30 cellular contexts compared by ENCODE assay signal in the genomic region with DNA sequence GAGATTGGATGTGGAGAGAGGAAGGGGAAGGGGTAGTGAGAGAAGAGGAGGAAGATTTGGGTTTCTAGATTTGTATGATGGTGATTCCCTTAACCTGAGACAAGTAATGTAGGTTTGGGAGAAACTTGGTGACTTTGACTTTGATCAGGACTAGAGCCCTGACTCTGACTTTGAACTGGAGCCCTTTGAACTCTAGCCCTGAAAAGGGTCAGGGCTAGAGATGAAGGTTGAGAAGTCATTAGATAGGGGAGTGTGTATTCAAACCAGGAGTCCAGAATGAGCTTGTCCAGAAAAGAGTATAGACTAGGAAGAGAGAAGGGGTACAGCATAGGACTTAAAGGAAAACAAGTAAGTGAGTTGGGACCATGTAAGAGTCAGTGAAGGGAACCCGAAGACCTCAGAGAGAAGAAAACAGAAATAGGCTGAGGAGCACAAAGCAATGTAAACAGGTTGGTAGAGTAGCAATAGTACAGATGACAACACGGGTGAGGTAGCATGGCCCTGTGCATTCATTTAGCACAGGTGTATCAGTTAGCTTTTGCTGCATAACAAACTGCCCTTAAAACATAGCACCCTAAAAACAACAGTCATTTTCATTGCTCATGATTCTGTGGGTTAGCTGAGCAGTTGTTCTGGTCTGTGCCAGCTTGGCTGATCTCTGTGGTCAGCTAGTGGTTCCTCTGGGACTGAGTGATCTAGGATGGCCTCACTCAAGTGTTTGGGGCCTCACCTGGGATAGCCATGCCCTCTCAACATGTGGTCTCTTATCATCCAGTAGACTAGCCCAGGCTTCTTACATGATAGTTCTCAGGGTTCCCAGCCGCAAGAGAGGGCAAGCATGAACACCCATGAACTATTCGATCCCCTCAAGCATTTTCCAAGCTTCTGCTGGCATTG. TPM values are rescaled to one million over a fixed set of nuclear protein-coding genes. Genes with fewer than 3 reads are reported as not detected.
DNase-seq lines count a peak whose midpoint lies in the region; ATAC-seq, FAIRE-seq and TF ChIP-seq lines count a peak whose summit lies in the region.
"Had no signal": no experiment of that assay in that cellular context is flagged by ENCODE, and none has a peak within 500 bp of the region (broad histone marks: within the 10 kb centered on the region; RNA-seq: fewer than 3 reads in every experiment).

No MANE protein-coding gene starts in this region.

- H3K9ac ChIP-seq in kidney (ENCODE audit: low read length in 2 of 2): no peak overlapping the region

- H3K4me3 ChIP-seq in cardiac muscle cell: no peak overlapping the region
- no peak overlapping the region for H3K4me3 ChIP-seq in left ventricle myocardium inferior
- no peak overlapping the region for H3K4me3 ChIP-seq in kidney (ENCODE audit: low read length in 2 of 2)
- H3K4me3 ChIP-seq: GM23338, HAP-1, SJSA1 had no signal

- peaks cover 2% of the 10 kb centered on the region for H3K27me3 Mint-ChIP-seq in glutamatergic neuron (ENCODE audit: unreplicated experiment)

- no peaks in the 10 kb centered on the region for H3K36me3 ChIP-seq in cardiac muscle cell
- no peaks in the 10 kb centered on the region for H3K36me3 ChIP-seq in left ventricle myocardium inferior
- no peaks in the 10 kb centered on the region for H3K36me3 ChIP-seq in kidney (ENCODE audit: control insufficient read depth in 1 of 2, insufficient read depth in 2 of 2, low read length in 2 of 2)
- H3K36me3 ChIP-seq: BE2C, HAP-1, SJSA1 had no signal

- TF ChIP-seq CTCF in cardiac muscle cell (IDR thresholded peaks at IDR 0.05; ENCODE audit: low read depth, low read length) (no peak), left ventricle myocardium inferior (IDR thresholded peaks at IDR 0.05; ENCODE audit: borderline replicate concordance) (no peak), kidney (IDR thresholded peaks at IDR 0.05; ENCODE audit: borderline replicate concordance, extremely low read depth, insufficient read depth) (no peak), glutamatergic neuron (IDR thresholded peaks at IDR 0.05; ENCODE audit: partially characterized antibody, unreplicated experiment) (no peak)

- FAIRE-seq in kidney (lab: Jason Lieb, UNC): no peak
- FAIRE-seq: GM18507, HTR-8/SVneo had no signal

- H3K4me3 Mint-ChIP-seq in glutamatergic neuron (ENCODE audit: unreplicated experiment): no peak overlapping the region
- H3K4me3 Mint-ChIP-seq: CD14-positive monocyte; CD8-positive, alpha-beta memory T cell; GM23338 had no signal

- DNase-seq in cardiac muscle cell (ENCODE audit: low read depth in 1 of 2, low spot score in 1 of 2) (no peak), left ventricle myocardium inferior (no peak), kidney (no peak), myocyte (ENCODE audit: low read depth) (peak; percentile 58), AG20443 (ENCODE audit: low spot score) (no peak), glutamatergic neuron (no peak)
- DNase-seq in activated CD8-positive, alpha-beta memory T cell treated with anti-CD3 and anti-CD28 coated beads, Interleukin-2, amount 50 U/mL, for 48 hours: no peak
- DNase-seq: BE2C; CD8-positive, alpha-beta memory T cell; DMS153; DND-41; KG1; NCI-H1048; NCI-H1417; NCI-H1694; NCI-H2029 treated with DMSO at 0.1 percent for 48 hours; NCI-H446 treated with DMSO at 0.1 percent for 48 hours; NCI-H526; NCI-H82; NK-92 treated with Interleukin-12 subunit alpha and Interleukin-12 subunit beta, amount 100 ng/mL, for 24 hours; Right ventricle myocardium superior; RPMI8226 had no signal

- H3K4me1 ChIP-seq in cardiac muscle cell (ENCODE audit: low read depth): peaks cover 60% of the 10 kb centered on the region
- H3K4me1 ChIP-seq in left ventricle myocardium inferior: peaks cover 19% of the 10 kb centered on the region
- peaks cover 36 to 40% of the 10 kb centered on the region in 2 donors for H3K4me1 ChIP-seq in kidney (ENCODE audit: control insufficient read depth in 1 of 2, insufficient read depth in 1 of 2, low read depth in 1 of 2, low read length in 2 of 2)
- H3K4me1 ChIP-seq: BE2C, SJSA1 had no signal

- peaks cover 2% of the 10 kb centered on the region for H3K9me3 Mint-ChIP-seq in glutamatergic neuron (ENCODE audit: unreplicated experiment)

- H3K27ac ChIP-seq in cardiac muscle cell (peak overlapping the region; percentile 49), left ventricle myocardium inferior (replicated peaks) (no peak overlapping the region), kidney (ENCODE audit: low read depth in 2 of 2, low read length in 2 of 2) (peak overlapping the region; percentile 10 to 62)
- H3K27ac ChIP-seq: 22Rv1, SJSA1 had no signal

- intact Hi-C loops in left ventricle myocardium inferior (cut with micrococcal nuclease) (no loop called here), kidney (cut with DNase I) (no loop called here)

- ATAC-seq in HG03469 (IDR thresholded peaks at IDR 0.05; ENCODE audit: unreplicated experiment): no peak
- ATAC-seq: GM23338 had no signal

- H3K9me3 ChIP-seq in cardiac muscle cell (ENCODE audit: low read depth) (no peaks in the 10 kb centered on the region), left ventricle myocardium inferior (replicated peaks) (no peaks in the 10 kb centered on the region), kidney (ENCODE audit: control insufficient read depth in 1 of 2, low read length in 2 of 2) (no peaks in the 10 kb centered on the region)
- H3K9me3 ChIP-seq: BE2C, HAP-1 had no signal

- H3K27ac Mint-ChIP-seq in glutamatergic neuron (ENCODE audit: unreplicated experiment): no peak overlapping the region
- H3K27ac Mint-ChIP-seq: CD8-positive, alpha-beta memory T cell; GM23338 had no signal

- H3K27me3 ChIP-seq in cardiac muscle cell: no peaks in the 10 kb centered on the region
- H3K27me3 ChIP-seq in left ventricle myocardium inferior (ENCODE audit: low read depth): no peaks in the 10 kb centered on the region
- H3K27me3 ChIP-seq: BE2C, SJSA1 had no signal

- H3K36me3 Mint-ChIP-seq in glutamatergic neuron (ENCODE audit: unreplicated experiment): peaks cover 6% of the 10 kb centered on the region
- H3K36me3 Mint-ChIP-seq: CD14-positive monocyte; CD8-positive, alpha-beta memory T cell had no signal

- peaks cover 13% of the 10 kb centered on the region for H3K4me1 Mint-ChIP-seq in glutamatergic neuron (ENCODE audit: low read depth, unreplicated experiment)
- H3K4me1 Mint-ChIP-seq: CD14-positive monocyte had no signal

RNA-seq across cellular contexts. Expression of gene C22orf31, which starts 43.1 kb away (rescaled TPM):
- total RNA-seq in cardiac muscle cell (not detected in 2 replicates), left ventricle myocardium inferior (0.30 TPM), kidney (not detected), myocyte (not detected in 2 replicates), glutamatergic neuron (ENCODE audit: unreplicated experiment) (not detected)
- polyA plus RNA-seq in cardiac muscle cell (not detected in 2 replicates), kidney (ENCODE audit: insufficient read depth, low read depth, low replicate concordance) (not detected)
- not detected for polyA plus RNA-seq in myocyte (2012)
- total RNA-seq: CD8-positive, alpha-beta memory T cell; GM23338; Right ventricle myocardium superior; SJSA1 had no signal
- polyA plus RNA-seq: CD14-positive monocyte; CD8-positive, alpha-beta memory T cell had no signal

RNA-seq across cellular contexts. Expression of gene KREMEN1, which starts 54.3 kb away (rescaled TPM):
- total RNA-seq in cardiac muscle cell: 19.0 and 20.3 TPM in 2 replicates
- polyA plus RNA-seq in cardiac muscle cell: 18.0 and 18.1 TPM in 2 replicates
- 102 TPM for total RNA-seq in left ventricle myocardium inferior
- total RNA-seq in kidney: 16.2 TPM
- polyA plus RNA-seq in kidney (ENCODE audit: insufficient read depth, low read depth, low replicate concordance): 9.3 TPM
- total RNA-seq in myocyte: 78.1 and 84.1 TPM in 2 replicates
- 34.6 TPM for polyA plus RNA-seq in myocyte (2012)
- total RNA-seq in glutamatergic neuron (ENCODE audit: unreplicated experiment): 20.5 TPM
- polyA plus RNA-seq: CD8-positive, alpha-beta memory T cell had no signal
